In genomic region chr10:131300508-131300907, GRCh38 we compare ENCODE assay signal across 27 cellular contexts.
DNase-seq lines count a peak whose midpoint lies in the region; TF ChIP-seq lines count a peak whose summit lies in the region.
"Had no signal": no experiment of that assay in that cellular context is flagged by ENCODE, and none has a peak within 500 bp of the region (broad histone marks: within the 10 kb centered on the region; RNA-seq: fewer than 3 reads in every experiment).

No MANE protein-coding gene starts in this region.

- no peak for TF ChIP-seq CTCF in HEK293 (tag by site-specific recombination; IDR thresholded peaks at IDR 0.05)

- no peak for DNase-seq in RKO (ENCODE audit: low spot score)
- DNase-seq: 8988T; ACHN; AML-193; BE2C; C1 segment of cervical spinal cord; Caco-2; Calu3; CD4-positive, alpha-beta memory T cell; CD4-positive, alpha-beta T cell; CD4-positive, CD25-positive, alpha-beta regulatory T cell; CD8-positive, alpha-beta memory T cell; CD8-positive, alpha-beta T cell; COR-L47; DMS 273 treated with DMSO at 0.1 percent for 48 hours; DMS153; DMS53; DMS79; DMS79 treated with DMSO at 0.1 percent for 48 hours; DND-41; EL had no signal

- no peaks in the 10 kb centered on the region for H3K36me3 ChIP-seq in HEK293 (ENCODE audit: control insufficient read depth in 2 of 2, insufficient read depth in 1 of 2, low read length in 2 of 2)
- H3K36me3 ChIP-seq: BE2C had no signal

- H3K9me3 ChIP-seq in HEK293 (ENCODE audit: control insufficient read depth, insufficient read depth, low read depth, low read length): no peaks in the 10 kb centered on the region; the same call in 1 of the 2 replicates
- H3K9me3 ChIP-seq: BE2C had no signal

- H3K27ac ChIP-seq in HEK293 (ENCODE audit: extremely low read depth, low read depth, low read length): no peak overlapping the region
- H3K27ac ChIP-seq: 22Rv1; A549; BLaER1; BLaER1 treated with 17β-estradiol and CSF1 and Interleukin-3, amounts not matched to agents 10 nM and 100 nM; C4-2B had no signal

- CTCF ChIA-PET in HEK293 (lab: Yijun Ruan, JAX): no interaction called here

- POLR2A ChIA-PET in HEK293 (lab: Yijun Ruan, JAX): no interaction called here

- H3K4me1 ChIP-seq in HEK293 (ENCODE audit: control insufficient read depth, insufficient read depth, low read length): no peaks in the 10 kb centered on the region
- H3K4me1 ChIP-seq: A549; BE2C; BLaER1; BLaER1 treated with 17β-estradiol and CSF1 and Interleukin-3, amounts not matched to agents 10 nM and 100 nM; Caco-2 had no signal

- no peak overlapping the region for H3K4me3 ChIP-seq in HEK293 (ENCODE audit: low read depth, low read length)
- H3K4me3 ChIP-seq: A549, BLaER1 had no signal

TF ChIP-seq in HEK293, 187 proteins besides CTCF, POLR2A, EP300 and RAD21:
- TF ChIP-seq ZFP69B (tag by site-specific recombination; IDR thresholded peaks at IDR 0.05) (no peak), SETDB1 (IDR thresholded peaks at IDR 0.05; ENCODE audit: insufficient read length, low read length) (peak; percentile 95), ZNF501 (tag by site-specific recombination; IDR thresholded peaks at IDR 0.05) (no peak), ZNF202 (tag by site-specific recombination; IDR thresholded peaks at IDR 0.05; ENCODE audit: borderline replicate concordance) (no peak), ZNF670 (tag by site-specific recombination; IDR thresholded peaks at IDR 0.05; ENCODE audit: low read depth) (no peak), BCL11A (tag by site-specific recombination; IDR thresholded peaks at IDR 0.05; ENCODE audit: low read depth) (no peak), ZNF707 (tag by site-specific recombination; IDR thresholded peaks at IDR 0.05) (no peak), ZNF514 (tag by site-specific recombination; IDR thresholded peaks at IDR 0.05) (no peak), ZNF140 (tag by site-specific recombination; IDR thresholded peaks at IDR 0.05) (no peak), ZNF174 (tag by site-specific recombination; IDR thresholded peaks at IDR 0.05) (no peak), ZNF549 (tag by site-specific recombination; IDR thresholded peaks at IDR 0.05) (no peak), ZNF416 (tag by site-specific recombination; IDR thresholded peaks at IDR 0.05) (no peak), TRIM28 (IDR thresholded peaks at IDR 0.05; ENCODE audit: borderline replicate concordance, low read length) (peak; percentile 69; the same call in 1 of the 2 replicates), ZNF426 (tag by site-specific recombination; IDR thresholded peaks at IDR 0.05) (no peak), ZNF626 (tag by site-specific recombination; IDR thresholded peaks at IDR 0.05) (no peak)
